17 cellular contexts compared by ENCODE assay signal in genomic region chr4:136329042-136329662, GRCh38.
DNase-seq lines count a peak whose midpoint lies in the region; ATAC-seq and TF ChIP-seq lines count a peak whose summit lies in the region.
"Had no signal": no experiment of that assay in that cellular context is flagged by ENCODE, and none has a peak within 500 bp of the region (broad histone marks: within the 10 kb centered on the region; RNA-seq: fewer than 3 reads in every experiment).

No MANE protein-coding gene starts in this region.

- H3K27me3 ChIP-seq in breast epithelium (no peaks in the 10 kb centered on the region), foreskin keratinocyte (no peaks in the 10 kb centered on the region), mesenchymal stem cell (ENCODE audit: control insufficient read depth in 1 of 2, insufficient read depth in 1 of 2, low read length in 2 of 2) (no peaks in the 10 kb centered on the region)
- H3K27me3 ChIP-seq: uterus had no signal

- H4K8ac ChIP-seq in mesenchymal stem cell (ENCODE audit: low read length): no peak overlapping the region

- peak; percentile 35 for TF ChIP-seq CTCF in MCF 10A (IDR thresholded peaks at IDR 0.05; ENCODE audit: unreplicated experiment)
- no peak for TF ChIP-seq CTCF in breast epithelium (IDR thresholded peaks at IDR 0.05)
- peak; percentile 57 for TF ChIP-seq CTCF in foreskin keratinocyte (conservative IDR thresholded peaks at IDR 0.05)

- H2AFZ ChIP-seq in mesenchymal stem cell (ENCODE audit: low read depth, low read length): no peak overlapping the region

- CTCF ChIA-PET in MCF 10A (lab: Yijun Ruan, JAX): interaction anchor here (0.5 to 2.2 kb wide), 9 partner anchors 9 to 1186 kb away, joined by 3 to 8 read pairs (median 3); no protein-coding TSS in a partner anchor

- no peaks in the 10 kb centered on the region for H3K79me1 ChIP-seq in mesenchymal stem cell (replicated peaks; ENCODE audit: low read length, poor library complexity, severe bottlenecking)

- H2BK12ac ChIP-seq in mesenchymal stem cell (ENCODE audit: low read length in 2 of 2): no peak overlapping the region

- TF ChIP-seq POLR2A in breast epithelium (IDR thresholded peaks at IDR 0.05): no peak

- no peak overlapping the region for H2BK120ac ChIP-seq in mesenchymal stem cell (ENCODE audit: low read depth, low read length)

- H3K36me3 ChIP-seq in breast epithelium: no peaks in the 10 kb centered on the region
- H3K36me3 ChIP-seq in mesenchymal stem cell (ENCODE audit: control insufficient read depth in 1 of 2, insufficient read depth in 2 of 2, low read depth in 1 of 2, low read length in 2 of 2): no peaks in the 10 kb centered on the region
- H3K36me3 ChIP-seq: uterus had no signal

- 77% methylated on average over 3 of the region's 3 CpGs for WGBS in mesenchymal stem cell

- H3K27me3 Mint-ChIP-seq in MCF 10A (ENCODE audit: insufficient read depth, unreplicated experiment): no peaks in the 10 kb centered on the region
- H3K27me3 Mint-ChIP-seq: stimulated activated memory B cell treated with anti-CD40 and anti-IgM and Interleukin-4, amounts not matched to agents 10 μg/mL and 1 μg/mL and 100 μg/mL, for 72 hours had no signal

- no peak overlapping the region for H2BK5ac ChIP-seq in mesenchymal stem cell (ENCODE audit: low read depth, low read length, poor library complexity, severe bottlenecking)

- H3K4me1 Mint-ChIP-seq in MCF 10A (ENCODE audit: insufficient read depth, unreplicated experiment): no peaks in the 10 kb centered on the region
- H3K4me1 Mint-ChIP-seq: stimulated activated memory B cell treated with anti-CD40 and anti-IgM and Interleukin-4, amounts not matched to agents 10 μg/mL and 1 μg/mL and 100 μg/mL, for 72 hours had no signal

- no peaks in the 10 kb centered on the region for H3K36me3 Mint-ChIP-seq in MCF 10A (ENCODE audit: insufficient read depth, unreplicated experiment)
- H3K36me3 Mint-ChIP-seq: stimulated activated memory B cell treated with anti-CD40 and anti-IgM and Interleukin-4, amounts not matched to agents 10 μg/mL and 1 μg/mL and 100 μg/mL, for 72 hours had no signal

- ATAC-seq in foreskin keratinocyte: peak; percentile 75
- ATAC-seq in GM18519 (IDR thresholded peaks at IDR 0.05; ENCODE audit: low FRiP score, unreplicated experiment): no peak
- no peak for ATAC-seq in left ventricle myocardium superior
- ATAC-seq: activated CD8-positive, alpha-beta T cell treated with anti-CD3 and anti-CD28 coated beads, Interleukin-2, amount 10 ng/mL, durations not matched to agents 7 days and 5 days; mucosa of descending colon; stimulated activated memory B cell treated with anti-CD40 and anti-IgM and Interleukin-4, amounts not matched to agents 10 μg/mL and 1 μg/mL and 100 μg/mL, for 72 hours had no signal

- H3K9me3 ChIP-seq in breast epithelium (no peaks in the 10 kb centered on the region), mesenchymal stem cell (ENCODE audit: control insufficient read depth, low read length) (no peaks in the 10 kb centered on the region)
- H3K9me3 ChIP-seq: mucosa of descending colon, uterus had no signal

- DNase-seq in MCF 10A (ENCODE audit: unreplicated experiment) (peak; percentile 8), breast epithelium (ENCODE audit: low spot score in 2 of 2) (no peak), UCSD-AML1 (lab: John Stamatoyannopoulos, UW; ENCODE audit: unreplicated experiment) (peak; percentile 4), foreskin keratinocyte (peak in 1 of 2 donors; percentile 18), left ventricle myocardium superior (no peak), NCI-H1092 (lab: John Stamatoyannopoulos, UW) (no peak), mesenchymal stem cell (no peak)
- DNase-seq: activated CD8-positive, alpha-beta T cell treated with anti-CD3 and anti-CD28 coated beads, Interleukin-2, amount 10 ng/mL, durations not matched to agents 7 days and 5 days; activated naive CD4-positive, alpha-beta T cell; KBM-7; mucosa of descending colon; NCI-H2029; stimulated activated CD4-positive, alpha-beta T cell treated with anti-CD3 and anti-CD28 coated beads, Interleukin-2, amount 100 ng/mL, for 48 hours; T-helper 2 cell; uterus had no signal

- no peak overlapping the region for H3K27ac Mint-ChIP-seq in MCF 10A (ENCODE audit: low read depth, unreplicated experiment)
- H3K27ac Mint-ChIP-seq: activated CD8-positive, alpha-beta T cell treated with anti-CD3 and anti-CD28 coated beads, Interleukin-2, amount 10 ng/mL, durations not matched to agents 7 days and 5 days; stimulated activated memory B cell treated with anti-CD40 and anti-IgM and Interleukin-4, amounts not matched to agents 10 μg/mL and 1 μg/mL and 100 μg/mL, for 72 hours had no signal

- H3K14ac ChIP-seq in mesenchymal stem cell (ENCODE audit: low read length in 2 of 2): no peak overlapping the region

- H2AK5ac ChIP-seq in mesenchymal stem cell (ENCODE audit: low read length, severe bottlenecking): no peak overlapping the region

- no peak overlapping the region for H4K91ac ChIP-seq in mesenchymal stem cell (ENCODE audit: low read length)

- H3K9ac ChIP-seq in mesenchymal stem cell (ENCODE audit: low read length): no peak overlapping the region

- no peak overlapping the region for H3K4me3 ChIP-seq in breast epithelium
- no peak overlapping the region for H3K4me3 ChIP-seq in mesenchymal stem cell (ENCODE audit: insufficient read depth in 1 of 2, low read depth in 1 of 2, low read length in 2 of 2)
- H3K4me3 ChIP-seq: mucosa of descending colon, uterus had no signal

- H3K4ac ChIP-seq in mesenchymal stem cell (ENCODE audit: low read depth in 1 of 2, low read length in 2 of 2): no peak overlapping the region

- no peak overlapping the region for H3K27ac ChIP-seq in breast epithelium
- no peak overlapping the region for H3K27ac ChIP-seq in foreskin keratinocyte
- H3K27ac ChIP-seq in mesenchymal stem cell (ENCODE audit: low read length, poor library complexity, severe bottlenecking): no peak overlapping the region
- H3K27ac ChIP-seq: uterus had no signal

- no peak overlapping the region for H3K23ac ChIP-seq in mesenchymal stem cell (ENCODE audit: low read length in 2 of 2)

- no peak overlapping the region for H3K18ac ChIP-seq in mesenchymal stem cell (ENCODE audit: low read depth in 1 of 2, low read length in 2 of 2)

- H3K4me3 Mint-ChIP-seq in MCF 10A (ENCODE audit: unreplicated experiment): no peak overlapping the region
- H3K4me3 Mint-ChIP-seq: activated CD8-positive, alpha-beta T cell treated with anti-CD3 and anti-CD28 coated beads, Interleukin-2, amount 10 ng/mL, durations not matched to agents 7 days and 5 days; stimulated activated memory B cell treated with anti-CD40 and anti-IgM and Interleukin-4, amounts not matched to agents 10 μg/mL and 1 μg/mL and 100 μg/mL, for 72 hours had no signal

- no peak overlapping the region for H2BK15ac ChIP-seq in mesenchymal stem cell (ENCODE audit: low read depth, poor library complexity, severe bottlenecking)

- H3K4me1 ChIP-seq in breast epithelium: no peaks in the 10 kb centered on the region
- no peaks in the 10 kb centered on the region for H3K4me1 ChIP-seq in foreskin keratinocyte
- no peaks in the 10 kb centered on the region for H3K4me1 ChIP-seq in mesenchymal stem cell (ENCODE audit: control insufficient read depth, insufficient read depth, low read depth, low read length)
- H3K4me1 ChIP-seq: uterus had no signal

- H3K4me2 ChIP-seq in mesenchymal stem cell (ENCODE audit: low read length, poor library complexity, severe bottlenecking): no peak overlapping the region

- intact Hi-C loops in MCF 10A (cut with micrococcal nuclease) (no loop called here), breast epithelium (cut with DNase I; ENCODE audit: low total_unique reads) (no loop called here), left ventricle myocardium superior (cut with micrococcal nuclease) (no loop called here)

- no peaks in the 10 kb centered on the region for H3K9me3 Mint-ChIP-seq in MCF 10A (ENCODE audit: unreplicated experiment)
- H3K9me3 Mint-ChIP-seq: stimulated activated memory B cell treated with anti-CD40 and anti-IgM and Interleukin-4, amounts not matched to agents 10 μg/mL and 1 μg/mL and 100 μg/mL, for 72 hours had no signal

- POLR2A ChIA-PET in MCF 10A (lab: Yijun Ruan, JAX): interaction anchor here (0.9 kb wide), 1 partner anchor 9 kb away, joined by 3 read pairs; no protein-coding TSS in a partner anchor

- no TSS peak for BruUV-seq in MCF 10A (replicated peaks; lab: Mats Ljungman, UMichigan)

Comparison
In these comparisons a context has a peak if more than half of its experiments do, and no peak if none do; other contexts are left out.
1. DNase-seq: peak in MCF 10A (single experiment) and UCSD-AML1 (single experiment); none in breast epithelium (0 of 2), left ventricle myocardium superior (single experiment), NCI-H1092 (single experiment) and mesenchymal stem cell (single experiment).
2. CTCF ChIP-seq: peak in MCF 10A (single experiment) and foreskin keratinocyte (single experiment); none in breast epithelium (0 of 3).